In genomic region chr12:57586832-57587429, GRCh38 we compare ENCODE assay signal across 29 cellular contexts.
"Had no signal": no experiment of that assay in that cellular context is flagged by ENCODE, and none has a peak within 500 bp of the region (broad histone marks: within the 10 kb centered on the region; RNA-seq: fewer than 3 reads in every experiment).

No MANE protein-coding gene starts in this region.

- ATAC-seq: activated CD4-positive, alpha-beta T cell treated with anti-CD3 and anti-CD28 coated beads for 36 hours; activated CD8-positive, alpha-beta memory T cell treated with anti-CD3 and anti-CD28 coated beads, Interleukin-2, amount 10 ng/mL, durations not matched to agents 7 days and 5 days; activated CD8-positive, alpha-beta T cell treated with anti-CD3 and anti-CD28 coated beads, Interleukin-2, amount 10 ng/mL, durations not matched to agents 7 days and 5 days; activated naive CD8-positive, alpha-beta T cell treated with anti-CD3 and anti-CD28 coated beads, Interleukin-2, amount 50 U/mL, for 24 hours; body of pancreas; gastroesophageal sphincter; heart right ventricle; T-helper 17 cell had no signal

- DNase-seq: activated CD4-positive, alpha-beta memory T cell treated with anti-CD3 and anti-CD28 coated beads for 36 hours; activated CD4-positive, alpha-beta T cell treated with anti-CD3 and anti-CD28 coated beads for 36 hours; activated CD4-positive, alpha-beta T cell treated with anti-CD3 and anti-CD28 coated beads, Interleukin-2, amount 10 ng/mL, durations not matched to agents 24 days and 14 days; activated CD4-positive, CD25-positive, alpha-beta regulatory T cell; activated CD4-positive, CD25-positive, alpha-beta regulatory T cell treated with anti-CD3 and anti-CD28 coated beads, Interleukin-2, amount 50 U/mL, for 72 hours; activated CD8-positive, alpha-beta memory T cell treated with anti-CD3 and anti-CD28 coated beads, Interleukin-2, amount 10 ng/mL, durations not matched to agents 7 days and 5 days; activated CD8-positive, alpha-beta memory T cell treated with anti-CD3 and anti-CD28 coated beads, Interleukin-2, amount 50 U/mL, for 4 hours; activated CD8-positive, alpha-beta T cell treated with anti-CD3 and anti-CD28 coated beads, Interleukin-2, amount 10 ng/mL, durations not matched to agents 7 days and 5 days; activated effector memory CD4-positive, alpha-beta T cell treated with anti-CD3 and anti-CD28 coated beads, Interleukin-2, amount 50 U/mL, for 16 hours; activated naive CD4-positive, alpha-beta T cell treated with anti-CD3 and anti-CD28 coated beads for 36 hours; activated naive CD8-positive, alpha-beta T cell treated with anti-CD3 and anti-CD28 coated beads for 36 hours; activated naive CD8-positive, alpha-beta T cell treated with anti-CD3 and anti-CD28 coated beads, Interleukin-2, amount 50 U/mL, for 24 hours; activated T-cell treated with anti-CD3 and anti-CD28 coated beads, Interleukin-2, amount 50 U/mL, for 1 hour; activated T-cell treated with anti-CD3 and anti-CD28 coated beads, Interleukin-2, amount 50 U/mL, for 48 hours; adrenal gland; body of pancreas; cortex of kidney; dermis blood vessel endothelial cell; effector CD8-positive, alpha-beta T cell; esophagus squamous epithelium; foreskin melanocyte; heart right ventricle; T-helper 1 cell; T-helper 17 cell had no signal

- H3K27me3 ChIP-seq: body of pancreas, gastroesophageal sphincter had no signal

- H3K36me3 ChIP-seq: adrenal gland, esophagus squamous epithelium, gastroesophageal sphincter, heart right ventricle had no signal

- H3K27ac ChIP-seq: adrenal gland, body of pancreas, epithelial cell of prostate, esophagus squamous epithelium, gastroesophageal sphincter, heart right ventricle had no signal

- H3K4me3 ChIP-seq: adrenal gland, body of pancreas, esophagus squamous epithelium, gastroesophageal sphincter, heart right ventricle had no signal

- FAIRE-seq: colon, endometrium, endothelial cell of umbilical vein had no signal

- H3K9me3 ChIP-seq: adrenal gland, body of pancreas, esophagus squamous epithelium, gastroesophageal sphincter, heart right ventricle had no signal
